Comparison of ENCODE assay signal across 8 cellular contexts in the genomic region with DNA sequence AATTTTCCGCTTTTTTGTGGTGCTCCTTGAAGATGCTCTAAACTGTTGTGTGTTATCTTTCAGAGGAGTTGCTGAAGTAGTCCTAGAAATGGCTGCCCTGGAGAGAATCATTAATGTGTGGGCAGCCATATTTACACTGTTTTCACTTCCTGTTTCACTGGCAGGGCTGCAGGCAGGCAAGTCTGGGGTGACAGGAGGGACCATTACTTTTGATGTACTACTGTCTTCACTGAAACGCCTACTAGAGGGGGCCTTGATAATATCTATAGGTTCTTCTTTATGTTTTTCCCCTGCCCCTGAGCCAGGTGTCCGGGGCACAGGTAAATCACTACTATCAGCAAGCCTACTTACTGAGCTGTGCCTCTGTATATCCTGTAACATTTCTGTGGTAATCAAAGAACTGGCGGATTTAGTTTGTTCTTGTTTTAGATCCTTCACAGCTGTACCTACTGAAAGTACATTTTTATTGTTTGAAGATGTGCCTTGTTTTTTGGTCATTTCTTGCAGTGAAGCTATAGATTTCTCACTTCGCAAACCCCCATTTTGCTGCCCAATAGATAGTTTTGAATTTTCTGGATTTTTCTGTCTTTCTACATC. TPM values are rescaled to one million over a fixed set of nuclear protein-coding genes. Genes with fewer than 3 reads are reported as not detected.
A peak's percentile ranks its signal among the peaks of the same experiment; 100 is the strongest.
DNase-seq lines count a peak whose midpoint lies in the region; ATAC-seq and TF ChIP-seq lines count a peak whose summit lies in the region.

No MANE protein-coding gene starts in this region.

- DNase-seq in H9 (no peak), immature natural killer cell (no peak), amygdala (lab: John Stamatoyannopoulos, UW) (no peak), body of pancreas (no peak), adrenal gland (no peak), NCI-H187 (lab: John Stamatoyannopoulos, UW) (no peak)
- DNase-seq in Jurkat, Clone E6-1 (ENCODE audit: low read depth, low spot score) = peak; percentile 10

- H3K4me1 ChIP-seq in H9 (ENCODE audit: insufficient read depth, low read length) (no peaks in the 10 kb centered on the region), body of pancreas (no peaks in the 10 kb centered on the region), adrenal gland (replicated peaks in 1 of 2) (no peaks in the 10 kb centered on the region)

- H3K27me3 Mint-ChIP-seq in H9 (ENCODE audit: low read depth) = no peaks in the 10 kb centered on the region
- H3K27me3 Mint-ChIP-seq in immature natural killer cell (ENCODE audit: low read depth in 3 of 3) = no peaks in the 10 kb centered on the region

- no peak overlapping the region for H2BK12ac ChIP-seq in H9 (ENCODE audit: insufficient read length, low read depth, low read length)

- H4K20me1 ChIP-seq in H9 (ENCODE audit: control insufficient read depth, insufficient read depth, insufficient read length) = no peaks in the 10 kb centered on the region

- no peak overlapping the region for H3K4ac ChIP-seq in H9 (ENCODE audit: low read depth, low read length)

- no peak overlapping the region for H4K91ac ChIP-seq in H9 (ENCODE audit: insufficient read length, low read depth, low read length)

- no peak overlapping the region for H3T11ph ChIP-seq in H9 (ENCODE audit: low read length)

- H3K4me3 Mint-ChIP-seq in H9 (no peak overlapping the region), immature natural killer cell (no peak overlapping the region)

- H2BK15ac ChIP-seq in H9 (ENCODE audit: low read depth, low read length) = no peak overlapping the region

- no peak overlapping the region for H3K18ac ChIP-seq in H9 (ENCODE audit: insufficient read length, low read depth, low read length)

- TF ChIP-seq CTCF in H9 (conservative IDR thresholded peaks at IDR 0.05) (no peak), body of pancreas (IDR thresholded peaks at IDR 0.05) (no peak), adrenal gland (IDR thresholded peaks at IDR 0.05) (no peak)

- H4K8ac ChIP-seq in H9 (replicated peaks; ENCODE audit: insufficient read length, low read depth, low read length) = no peak overlapping the region

- ATAC-seq in GM18907 (IDR thresholded peaks at IDR 0.05; ENCODE audit: unreplicated experiment) = peak; percentile 99
- no peak for ATAC-seq in body of pancreas

- no peaks in the 10 kb centered on the region for H3K9me3 ChIP-seq in H9 (ENCODE audit: control insufficient read depth, low read depth, low read length)
- no peaks in the 10 kb centered on the region for H3K9me3 ChIP-seq in body of pancreas
- no peaks in the 10 kb centered on the region for H3K9me3 ChIP-seq in adrenal gland (replicated peaks in 1 of 3)

- H4K5ac ChIP-seq in H9 (ENCODE audit: insufficient read length, low read depth, low read length) = no peak overlapping the region

- H3K23ac ChIP-seq in H9 (ENCODE audit: insufficient read length, low read depth, low read length) = no peak overlapping the region

- H3K36me3 Mint-ChIP-seq in H9 (ENCODE audit: insufficient read depth in 1 of 3, low read depth in 3 of 3) (peaks cover 4 to 61% (median 22%) of the 10 kb centered on the region in 3 experiments; a peak in 6 of 7 replicates), immature natural killer cell (peaks cover 13 to 38% (median 22%) of the 10 kb centered on the region in 3 donors)

- H3K27me3 ChIP-seq in H9 (ENCODE audit: insufficient read depth, low read length) (no peaks in the 10 kb centered on the region), body of pancreas (no peaks in the 10 kb centered on the region), adrenal gland (no peaks in the 10 kb centered on the region)

- no peak overlapping the region for H3K4me3 ChIP-seq in Jurkat, Clone E6-1 (ENCODE audit: low read length)
- H3K4me3 ChIP-seq in body of pancreas = no peak overlapping the region
- H3K4me3 ChIP-seq in adrenal gland = no peak overlapping the region

- no peak overlapping the region for H2BK20ac ChIP-seq in H9 (ENCODE audit: low read depth, low read length, poor library complexity, severe bottlenecking)

- H3K14ac ChIP-seq in H9 (ENCODE audit: insufficient read depth, low read length) = no peak overlapping the region

- no peaks in the 10 kb centered on the region for H3K9me3 Mint-ChIP-seq in H9
- H3K9me3 Mint-ChIP-seq in immature natural killer cell = no peaks in the 10 kb centered on the region

- no peak overlapping the region for H3K4me2 ChIP-seq in H9 (ENCODE audit: insufficient read depth, insufficient read length, low read length)

- H3K23me2 ChIP-seq in H9 (ENCODE audit: insufficient read length, low read depth, low read length, poor library complexity, severe bottlenecking) = no peaks in the 10 kb centered on the region

- H3K36me3 ChIP-seq in body of pancreas (replicated peaks in 1 of 2; ENCODE audit: insufficient read depth in 1 of 2, low read depth in 2 of 2) = peaks cover 0 to 2% of the 10 kb centered on the region in 2 donors
- peaks cover 0 to 47% of the 10 kb centered on the region in 2 donors for H3K36me3 ChIP-seq in adrenal gland (replicated peaks in 1 of 2)

- H2AFZ ChIP-seq in H9 (ENCODE audit: low read length) = no peak overlapping the region

- intact Hi-C loops in body of pancreas (cut with DNase I) = no loop called here
- intact Hi-C loops in adrenal gland (cut with DNase I) = no loop called here

- H3K9ac ChIP-seq in H9 (ENCODE audit: extremely low read depth, insufficient read length, low read length) = no peak overlapping the region

- H2BK5ac ChIP-seq in H9 (ENCODE audit: insufficient read length, low read length) = no peak overlapping the region

- H3K27ac Mint-ChIP-seq in H9 (peak overlapping the region; percentile 7 to 65 (median 42); a peak in 3 of 7 replicates), immature natural killer cell (peak overlapping the region in 4 of 6 donors; percentile 11 to 36 (median 18))

- H3K79me2 ChIP-seq in H9 (ENCODE audit: insufficient read depth, low read length) = no peaks in the 10 kb centered on the region

- H3K4me1 Mint-ChIP-seq in H9 = no peaks in the 10 kb centered on the region
- no peaks in the 10 kb centered on the region for H3K4me1 Mint-ChIP-seq in immature natural killer cell

- TF ChIP-seq POLR2A in body of pancreas (IDR thresholded peaks at IDR 0.05) (no peak), adrenal gland (IDR thresholded peaks at IDR 0.05) (no peak)

- H3K56ac ChIP-seq in H9 (ENCODE audit: insufficient read length, low read depth, low read length) = no peak overlapping the region

- no peaks in the 10 kb centered on the region for H3K79me1 ChIP-seq in H9 (ENCODE audit: insufficient read depth, low read depth, low read length, poor library complexity, severe bottlenecking)

- WGBS in H9 (ENCODE audit: extremely low coverage, insufficient read length, low lambda C conversion rate) = no CpG with 5 or more reads among the region's 5 CpGs
- WGBS in body of pancreas, 2 donors = 87 to 88% methylated on average over 5 of the region's 5 CpGs
- 86 to 89% (median 89%) methylated on average over 5 of the region's 5 CpGs for WGBS in adrenal gland, 4 donors

- no peak overlapping the region for H2AK5ac ChIP-seq in H9 (ENCODE audit: insufficient read length, low read length)

- no peak overlapping the region for H3K27ac ChIP-seq in H9 (ENCODE audit: insufficient read length, low read depth, low read length)
- H3K27ac ChIP-seq in body of pancreas = no peak overlapping the region
- H3K27ac ChIP-seq in adrenal gland = no peak overlapping the region

- no peak overlapping the region for H2BK120ac ChIP-seq in H9 (ENCODE audit: low read depth, low read length, poor library complexity, severe bottlenecking)

RNA-seq across cellular contexts. Expression of a gene that starts 39.7 kb away (rescaled TPM):
- 39.1 and 41.7 TPM in 2 replicates for total RNA-seq in H9 (2021)
- 86.2 TPM for polyA plus RNA-seq in Jurkat, Clone E6-1 (2012; ENCODE audit: insufficient read depth, insufficient read length)
- 10 to 100 TPM; 18.5 to 21.6 (median 21.4) TPM for polyA plus RNA-seq in immature natural killer cell
- 10 to 100 TPM; 42.5 to 68.2 TPM for total RNA-seq in body of pancreas
- total RNA-seq in adrenal gland = 100 to 1,000 TPM; 158 to 777 (median 293) TPM
- polyA plus RNA-seq in adrenal gland = 100 to 1,000 TPM in 2 of 3 donors, 10 to 100 TPM in 1; 56.3 to 222 (median 106) TPM
